ENCODE assay signal across 8 cellular contexts in the genomic region with DNA sequence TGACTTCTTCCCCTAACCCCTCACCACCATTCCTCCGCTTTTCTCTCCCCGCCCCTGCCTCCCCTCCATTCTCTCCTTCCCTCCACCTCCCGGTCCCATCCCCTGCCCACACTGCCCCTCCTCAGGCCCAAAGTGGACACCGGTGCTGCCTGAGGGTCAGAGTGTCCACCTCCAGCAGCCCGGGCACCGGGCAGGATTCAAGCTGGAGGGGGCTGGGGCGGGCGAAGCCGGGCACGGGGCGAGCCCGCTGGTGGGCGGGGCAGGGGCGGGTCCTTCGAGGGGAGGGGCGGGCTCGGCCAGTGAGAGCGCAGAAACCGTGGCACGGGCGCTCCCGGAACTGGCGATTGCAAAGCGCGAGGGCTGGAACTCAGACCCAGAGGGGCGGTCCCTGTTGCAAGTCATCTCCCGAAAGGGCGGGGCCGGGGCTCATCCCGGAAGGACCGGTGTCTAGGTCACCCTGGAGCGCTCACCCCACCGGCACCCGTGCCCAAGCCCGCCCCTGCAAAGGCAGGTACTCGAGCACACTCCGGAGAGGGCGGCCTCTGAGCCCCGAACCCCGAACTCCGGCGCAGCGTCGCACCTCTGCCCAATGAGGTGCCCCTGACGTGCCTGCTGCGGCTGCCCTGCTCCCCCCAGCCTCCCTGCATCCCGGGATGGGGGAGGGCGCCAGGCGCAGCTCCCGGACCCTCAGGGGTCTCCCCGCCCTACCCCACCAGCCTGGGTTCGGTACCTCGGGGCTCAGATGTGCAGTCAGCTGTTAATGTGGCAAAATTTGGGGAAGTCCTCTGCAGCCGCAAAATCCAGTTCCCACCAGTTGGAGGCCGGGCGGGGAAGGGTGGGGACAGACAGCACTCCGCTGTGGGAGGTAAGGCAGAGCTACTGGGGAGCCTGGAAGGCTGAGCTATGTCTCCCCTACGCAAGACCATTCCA. TPM values are rescaled to one million over a fixed set of nuclear protein-coding genes. Genes with fewer than 3 reads are reported as not detected.
DNase-seq lines count a peak whose midpoint lies in the region; ATAC-seq and TF ChIP-seq lines count a peak whose summit lies in the region.

No MANE protein-coding gene starts in this region.

- ATAC-seq in GM21825 (IDR thresholded peaks at IDR 0.05; ENCODE audit: unreplicated experiment), result peak; percentile 92

- H3K27ac ChIP-seq in KOPT-K1 (ENCODE audit: low read depth, low read length, poor library complexity, severe bottlenecking), result peak overlapping the region; percentile 56

- no peaks in the 10 kb centered on the region for H3K9me3 ChIP-seq in KOPT-K1 (ENCODE audit: insufficient read depth, low read length, poor library complexity, severe bottlenecking)

- H3K36me3 ChIP-seq in KOPT-K1 (ENCODE audit: insufficient read depth, low read length), result no peaks in the 10 kb centered on the region

- DNase-seq in Daoy (ENCODE audit: low read depth), result peak; percentile 92
- peak; percentile 76 for DNase-seq in activated gamma-delta T cell (lab: John Stamatoyannopoulos, UW)
- peak; percentile 86 for DNase-seq in foreskin melanocyte
- DNase-seq in non-pigmented ciliary epithelial cell (ENCODE audit: low read depth), result peak; percentile 47
- peak; percentile 55 for DNase-seq in superior temporal gyrus (ENCODE audit: extremely low spot score)

- TF ChIP-seq POLR2A in Raji (IDR thresholded peaks at IDR 0.05; ENCODE audit: insufficient read depth, low read depth, low read length), result peak; percentile 71

RNA-seq across cellular contexts. Expression of a gene that starts 16.5 kb away (rescaled TPM):
- 4.9 and 5.1 TPM in 2 replicates for total RNA-seq in Daoy (2014; rRNA removed; shearing (Covaris generic))

RNA-seq across cellular contexts. Expression of a gene that starts 27.1 kb away (rescaled TPM):
- 3.9 and 6.4 TPM in 2 replicates for total RNA-seq in Daoy (2014; rRNA removed; shearing (Covaris generic))

Comparison
In these comparisons a context has a peak if more than half of its experiments do, and no peak if none do; other contexts are left out.
1. Peak in every context shown above with its lines: DNase-seq, ATAC-seq and H3K27ac ChIP-seq.